ENCODE assay signal across 13 cellular contexts in the genomic region with DNA sequence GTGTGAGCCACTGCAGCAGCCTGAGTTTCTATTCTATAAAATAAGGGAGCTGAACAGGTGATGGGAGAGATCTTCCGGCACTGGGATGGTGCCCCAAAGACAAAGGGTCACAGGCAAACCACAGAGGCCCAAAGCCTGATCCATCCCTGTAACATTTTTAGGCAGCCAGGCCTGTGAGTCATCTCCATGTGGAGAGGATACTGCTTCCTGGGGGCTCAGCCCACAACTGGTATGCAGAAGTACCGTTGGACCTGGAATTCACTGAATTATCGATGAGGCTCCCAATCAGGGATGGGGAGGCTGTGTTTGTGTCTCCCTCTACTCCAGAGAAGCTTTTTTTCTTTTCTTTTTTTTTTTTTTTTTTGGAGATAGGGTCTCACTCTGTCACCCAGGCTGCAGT. TPM values are rescaled to one million over a fixed set of nuclear protein-coding genes. Genes with fewer than 3 reads are reported as not detected.
DNase-seq lines count a peak whose midpoint lies in the region; ATAC-seq, FAIRE-seq and TF ChIP-seq lines count a peak whose summit lies in the region.
"Had no signal": no experiment of that assay in that cellular context is flagged by ENCODE, and none has a peak within 500 bp of the region (broad histone marks: within the 10 kb centered on the region; RNA-seq: fewer than 3 reads in every experiment).

No MANE protein-coding gene starts in this region.

- peaks cover 0 to 43% (median 18%) of the 10 kb centered on the region in 9 donors for H3K36me3 ChIP-seq in heart left ventricle
- peaks cover 14 to 22% of the 10 kb centered on the region in 2 donors for H3K36me3 ChIP-seq in ascending aorta

- ATAC-seq in heart left ventricle (no peak), right cardiac atrium (no peak), GM18502 (IDR thresholded peaks at IDR 0.05; ENCODE audit: poor library complexity, unreplicated experiment) (no peak), HG03135 (IDR thresholded peaks at IDR 0.05; ENCODE audit: unreplicated experiment) (no peak)
- ATAC-seq: upper lobe of right lung had no signal

- FAIRE-seq in urothelium cell line (lab: Jason Lieb, UNC), result no peak

- DNase-seq in heart left ventricle (no peak), cardiac septum (ENCODE audit: low spot score) (no peak), ascending aorta (ENCODE audit: low spot score in 2 of 2) (no peak), right cardiac atrium (no peak), urothelium cell line (ENCODE audit: low spot score) (peak; percentile 83), amniotic stem cell (lab: John Stamatoyannopoulos, UW) (no peak)
- DNase-seq: activated CD4-positive, alpha-beta memory T cell treated with anti-CD3 and anti-CD28 coated beads for 36 hours; amygdala; head of caudate nucleus; natural killer cell; upper lobe of right lung had no signal

- TF ChIP-seq POLR2A in heart left ventricle (IDR thresholded peaks at IDR 0.05), result no peak

- intact Hi-C loops in heart left ventricle (cut with DNase I), result loop anchor here in 1 of 10 donors (5.0 kb wide), 1 partner anchor 131 kb away; no protein-coding TSS in a partner anchor
- intact Hi-C loops in cardiac septum (cut with DNase I), result no loop called here
- intact Hi-C loops in ascending aorta (cut with DNase I), result no loop called here
- intact Hi-C loops in right cardiac atrium (cut with DNase I), result no loop called here

- 44 to 54% (median 48%) methylated on average over 3 of the region's 3 CpGs for whole genome bisulfite sequencing in heart left ventricle, 4 donors
- WGBS in right cardiac atrium, result 48% methylated on average over 3 of the region's 3 CpGs

- H3K27ac ChIP-seq in heart left ventricle (peak overlapping the region in 10 of 12 donors; percentile 11 to 94 (median 77)), ascending aorta (peak overlapping the region; percentile 2 to 27), right cardiac atrium (ENCODE audit: low read length) (peak overlapping the region; percentile 25)
- H3K27ac ChIP-seq: upper lobe of right lung had no signal

- H3K9me3 ChIP-seq in heart left ventricle (no peaks in the 10 kb centered on the region), ascending aorta (no peaks in the 10 kb centered on the region), right cardiac atrium (ENCODE audit: control insufficient read depth, low read length) (no peaks in the 10 kb centered on the region)
- H3K9me3 ChIP-seq: upper lobe of right lung had no signal

- no peak for TF ChIP-seq CTCF in heart left ventricle (IDR thresholded peaks at IDR 0.05)
- TF ChIP-seq CTCF in ascending aorta (IDR thresholded peaks at IDR 0.05), result no peak

- H3K4me3 ChIP-seq in heart left ventricle (no peak overlapping the region), ascending aorta (no peak overlapping the region), right cardiac atrium (ENCODE audit: low read length) (no peak overlapping the region)
- H3K4me3 ChIP-seq: upper lobe of right lung had no signal

- H3K4me1 ChIP-seq in heart left ventricle, result peaks cover 15 to 84% (median 68%) of the 10 kb centered on the region in 12 donors
- peaks cover 30 to 53% of the 10 kb centered on the region in 2 donors for H3K4me1 ChIP-seq in ascending aorta
- H3K4me1 ChIP-seq in right cardiac atrium (ENCODE audit: control insufficient read depth, insufficient read depth, low read length), result peaks cover 22% of the 10 kb centered on the region

- H3K27me3 ChIP-seq in heart left ventricle, result no peaks in the 10 kb centered on the region
- no peaks in the 10 kb centered on the region for H3K27me3 ChIP-seq in ascending aorta
- no peaks in the 10 kb centered on the region for H3K27me3 ChIP-seq in right cardiac atrium (ENCODE audit: control insufficient read depth, insufficient read depth)
- H3K27me3 ChIP-seq: upper lobe of right lung had no signal

RNA-seq across cellular contexts. Expression of a gene that starts 48.8 kb away (rescaled TPM):
- 100 to 1,000 TPM in 1 of 9 donors, 10 to 100 TPM in 8; 27.5 to 103 (median 47.9) TPM for total RNA-seq in heart left ventricle
- 10 to 100 TPM; 14.2 to 52.0 TPM for polyA plus RNA-seq in heart left ventricle
- total RNA-seq in cardiac septum, result 59.3 TPM
- 70.4 TPM for total RNA-seq in ascending aorta
- total RNA-seq in right cardiac atrium, result 10 to 100 TPM; 64.4 to 77.9 (median 71.5) TPM
- polyA plus RNA-seq in right cardiac atrium, result 22.1 TPM

Comparison
In these comparisons a context has a peak if more than half of its experiments do, and no peak if none do; other contexts are left out.
1. H3K27ac ChIP-seq: peak in every context shown above with its lines; median percentile 77 in heart left ventricle; 25 in right cardiac atrium; 14 in ascending aorta.